10 cellular contexts compared by ENCODE assay signal in the genomic region with DNA sequence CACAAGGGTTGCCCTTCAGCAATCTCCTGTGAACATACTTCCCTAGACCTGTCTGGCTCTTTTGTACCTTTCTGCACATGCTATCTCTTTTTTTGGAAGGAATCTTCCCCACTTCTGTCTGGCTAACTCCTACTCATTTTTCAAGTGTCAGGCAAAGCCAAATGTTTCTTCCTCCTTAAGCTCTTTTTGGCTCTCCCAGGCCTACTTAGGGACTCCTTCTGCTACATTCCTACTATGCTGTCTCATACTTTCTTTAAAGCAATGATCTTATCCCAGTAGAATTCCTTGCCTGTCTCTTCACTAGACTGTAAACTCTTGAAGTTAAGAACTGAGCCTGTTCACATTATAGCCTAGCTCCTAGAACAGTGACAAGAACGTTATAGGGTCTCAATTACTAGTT.
DNase-seq lines count a peak whose midpoint lies in the region; ATAC-seq and TF ChIP-seq lines count a peak whose summit lies in the region.
"Had no signal": no experiment of that assay in that cellular context is flagged by ENCODE, and none has a peak within 500 bp of the region (broad histone marks: within the 10 kb centered on the region; RNA-seq: fewer than 3 reads in every experiment).

No MANE protein-coding gene starts in this region.

- H2BK12ac ChIP-seq in trophoblast cell (ENCODE audit: low read length) (peak overlapping the region; percentile 37), neuronal stem cell (ENCODE audit: low read length) (no peak overlapping the region)

- H4K12ac ChIP-seq in trophoblast cell (ENCODE audit: low read depth, low read length) = no peak overlapping the region

- H2BK5ac ChIP-seq in trophoblast cell (ENCODE audit: low read depth, low read length, poor library complexity) = peak overlapping the region; percentile 37
- H2BK5ac ChIP-seq in neuronal stem cell (ENCODE audit: low read length) = no peak overlapping the region

- H3K27me3 Mint-ChIP-seq in nephron progenitor cell (ENCODE audit: low read depth, poor library complexity) = peaks cover 6% of the 10 kb centered on the region

- peak; percentile 75 for ATAC-seq in left ventricle myocardium superior
- no peak for ATAC-seq in stimulated activated naive CD8-positive, alpha-beta T cell treated with anti-CD3 and anti-CD28 coated beads, Interleukin-15, Interleukin-2, amounts not matched to agents 100 U/mL and 50 U/mL, for 24 hours
- ATAC-seq: naive thymus-derived CD8-positive, alpha-beta T cell had no signal

- H3K9me3 ChIP-seq in ascending aorta (peaks cover under 1 to 3% of the 10 kb centered on the region in 2 donors), trophoblast cell (ENCODE audit: insufficient read depth, low read depth, low read length) (peaks cover 1% of the 10 kb centered on the region), neuronal stem cell (replicated peaks in 1 of 2; ENCODE audit: control insufficient read depth in 2 of 2, insufficient read depth in 1 of 2, low read depth in 1 of 2, low read length in 2 of 2) (no peaks in the 10 kb centered on the region)

- H3K9me3 Mint-ChIP-seq in nephron progenitor cell = peaks cover 14% of the 10 kb centered on the region
- H3K9me3 Mint-ChIP-seq: activated naive CD8-positive, alpha-beta T cell treated with anti-CD3 and anti-CD28 coated beads, Interleukin-2, amount 10 ng/mL, durations not matched to agents 7 days and 5 days had no signal

- H3K27ac ChIP-seq in ascending aorta (peak overlapping the region; percentile 17 to 36), trophoblast cell (ENCODE audit: low read depth, low read length) (peak overlapping the region; percentile 85), neuronal stem cell (replicated peaks; ENCODE audit: low read length) (no peak overlapping the region)

- no peak overlapping the region for H3K18ac ChIP-seq in trophoblast cell (ENCODE audit: low read length)
- H3K18ac ChIP-seq in neuronal stem cell (ENCODE audit: low read length) = no peak overlapping the region

- H3K4me1 ChIP-seq in ascending aorta (no peaks in the 10 kb centered on the region), trophoblast cell (ENCODE audit: control insufficient read depth in 1 of 2, insufficient read depth in 2 of 2, low read length in 2 of 2) (peaks cover 7 to 10% of the 10 kb centered on the region in 2 experiments), neuronal stem cell (ENCODE audit: control insufficient read depth in 2 of 2, insufficient read depth in 1 of 2, low read depth in 1 of 2, low read length in 2 of 2) (no peaks in the 10 kb centered on the region)

- no peak overlapping the region for H3K4me2 ChIP-seq in trophoblast cell (ENCODE audit: low read length)
- no peak overlapping the region for H3K4me2 ChIP-seq in neuronal stem cell (ENCODE audit: insufficient read depth, low read length, poor library complexity, severe bottlenecking)

- H3K23ac ChIP-seq in trophoblast cell (ENCODE audit: low read length) (no peak overlapping the region), neuronal stem cell (ENCODE audit: low read depth, low read length, poor library complexity) (no peak overlapping the region)

- H3K27me3 ChIP-seq in ascending aorta = no peaks in the 10 kb centered on the region
- H3K27me3 ChIP-seq in trophoblast cell (ENCODE audit: insufficient read depth, low read length) = no peaks in the 10 kb centered on the region
- H3K27me3 ChIP-seq in neuronal stem cell (ENCODE audit: control insufficient read depth in 3 of 3, insufficient read depth in 3 of 3, low read depth in 1 of 3, low read length in 3 of 3) = no peaks in the 10 kb centered on the region

- no peak overlapping the region for H2BK15ac ChIP-seq in neuronal stem cell (ENCODE audit: low read length)

- no peak overlapping the region for H3K4me3 Mint-ChIP-seq in nephron progenitor cell
- H3K4me3 Mint-ChIP-seq: activated naive CD8-positive, alpha-beta T cell treated with anti-CD3 and anti-CD28 coated beads, Interleukin-2, amount 10 ng/mL, durations not matched to agents 7 days and 5 days; naive thymus-derived CD8-positive, alpha-beta T cell had no signal

- H3K36me3 ChIP-seq in ascending aorta (no peaks in the 10 kb centered on the region), trophoblast cell (ENCODE audit: control insufficient read depth in 1 of 2, insufficient read depth in 2 of 2, low read length in 2 of 2) (no peaks in the 10 kb centered on the region), neuronal stem cell (replicated peaks in 1 of 2; ENCODE audit: control insufficient read depth in 2 of 2, insufficient read depth in 2 of 2, low read length in 2 of 2) (no peaks in the 10 kb centered on the region)

- no peak overlapping the region for H2AFZ ChIP-seq in trophoblast cell (ENCODE audit: insufficient read depth, low read length, poor library complexity)
- H2AFZ ChIP-seq in neuronal stem cell (ENCODE audit: low read length) = no peak overlapping the region

- H3K27ac Mint-ChIP-seq in nephron progenitor cell = no peak overlapping the region
- H3K27ac Mint-ChIP-seq: activated naive CD8-positive, alpha-beta T cell treated with anti-CD3 and anti-CD28 coated beads, Interleukin-2, amount 10 ng/mL, durations not matched to agents 7 days and 5 days; naive thymus-derived CD8-positive, alpha-beta T cell had no signal

- H3K4ac ChIP-seq in trophoblast cell (ENCODE audit: low read depth, low read length) (peak overlapping the region; percentile 10), neuronal stem cell (ENCODE audit: low read length) (no peak overlapping the region)

- DNase-seq in AG09309 (ENCODE audit: low read depth) (peak; percentile 24), ascending aorta (ENCODE audit: low spot score in 2 of 2) (no peak), left ventricle myocardium superior (no peak), trophoblast cell (peak; percentile 38 to 63), nephron progenitor cell (no peak), NCI-H510A treated with DMSO at 0.1 percent for 48 hours (lab: John Stamatoyannopoulos, UW) (no peak), neuronal stem cell (ENCODE audit: low spot score) (no peak)
- DNase-seq in stimulated activated naive CD8-positive, alpha-beta T cell treated with anti-CD3 and anti-CD28 coated beads, Interleukin-15, Interleukin-2, amounts not matched to agents 100 U/mL and 50 U/mL, for 24 hours = no peak
- DNase-seq: activated naive CD8-positive, alpha-beta T cell treated with anti-CD3 and anti-CD28 coated beads, Interleukin-2, amount 10 ng/mL, durations not matched to agents 7 days and 5 days; naive thymus-derived CD8-positive, alpha-beta T cell had no signal

- no peak overlapping the region for H2AK5ac ChIP-seq in trophoblast cell (ENCODE audit: low read length)
- H2AK5ac ChIP-seq in neuronal stem cell (ENCODE audit: low read depth, low read length) = no peak overlapping the region

- H3K36me3 Mint-ChIP-seq in nephron progenitor cell (ENCODE audit: low read depth) = no peaks in the 10 kb centered on the region
- H3K36me3 Mint-ChIP-seq: activated naive CD8-positive, alpha-beta T cell treated with anti-CD3 and anti-CD28 coated beads, Interleukin-2, amount 10 ng/mL, durations not matched to agents 7 days and 5 days had no signal

- intact Hi-C loops in ascending aorta (cut with DNase I) = loop anchor here (2.0 kb wide), 1 partner anchor 18 kb away; no protein-coding TSS in a partner anchor
- intact Hi-C loops in left ventricle myocardium superior (cut with micrococcal nuclease) = no loop called here

- H3K14ac ChIP-seq in trophoblast cell (ENCODE audit: low read length) (no peak overlapping the region), neuronal stem cell (ENCODE audit: low read length) (no peak overlapping the region)

- no CpG with 5 or more reads among the region's 1 CpG for WGBS in trophoblast cell (ENCODE audit: extremely low coverage, insufficient coverage, insufficient read length)
- WGBS in neuronal stem cell (ENCODE audit: extremely low coverage in 2 of 2, insufficient read length in 2 of 2, insufficient replicate concordance in 1 of 2), 2 donors = no CpG with 5 or more reads among the region's 1 CpG

- H4K91ac ChIP-seq in trophoblast cell (ENCODE audit: low read depth, low read length) = peak overlapping the region; percentile 60
- H4K91ac ChIP-seq in neuronal stem cell (ENCODE audit: low read depth, low read length, poor library complexity) = no peak overlapping the region

- TF ChIP-seq CTCF in AG09309 (IDR thresholded peaks at IDR 0.05; ENCODE audit: control insufficient read depth, insufficient read depth, low read depth, low read length, missing control alignments) = no peak
- TF ChIP-seq CTCF in ascending aorta (IDR thresholded peaks at IDR 0.05) = no peak
- TF ChIP-seq CTCF in nephron progenitor cell (IDR thresholded peaks at IDR 0.05) = no peak

- H2BK120ac ChIP-seq in trophoblast cell (ENCODE audit: insufficient read depth, low read length, poor library complexity) (no peak overlapping the region), neuronal stem cell (ENCODE audit: low read depth, low read length) (no peak overlapping the region)

- H3K4me3 ChIP-seq in AG09309 (ENCODE audit: control insufficient read depth, low read depth, low read length) = no peak overlapping the region
- H3K4me3 ChIP-seq in ascending aorta = no peak overlapping the region
- H3K4me3 ChIP-seq in trophoblast cell (ENCODE audit: low read depth, low read length) = no peak overlapping the region
- no peak overlapping the region for H3K4me3 ChIP-seq in neuronal stem cell (ENCODE audit: low read length in 2 of 2)

- H3K79me1 ChIP-seq in trophoblast cell (ENCODE audit: low read length) (peaks cover 10% of the 10 kb centered on the region), neuronal stem cell (ENCODE audit: low read depth, low read length) (no peaks in the 10 kb centered on the region)

- no peaks in the 10 kb centered on the region for H3K79me2 ChIP-seq in trophoblast cell (ENCODE audit: control insufficient read depth, insufficient read depth, low read length, poor library complexity)

- H3K9ac ChIP-seq in trophoblast cell (ENCODE audit: low read length) = no peak overlapping the region
- H3K9ac ChIP-seq in neuronal stem cell (ENCODE audit: low read depth, low read length, poor library complexity) = no peak overlapping the region

- H3K4me1 Mint-ChIP-seq in nephron progenitor cell = no peaks in the 10 kb centered on the region
- H3K4me1 Mint-ChIP-seq: activated naive CD8-positive, alpha-beta T cell treated with anti-CD3 and anti-CD28 coated beads, Interleukin-2, amount 10 ng/mL, durations not matched to agents 7 days and 5 days had no signal

- H4K8ac ChIP-seq in trophoblast cell (ENCODE audit: low read depth, low read length) = no peak overlapping the region
- no peak overlapping the region for H4K8ac ChIP-seq in neuronal stem cell (ENCODE audit: low read depth, low read length)

Comparison
In these comparisons a context has a peak if more than half of its experiments do, and no peak if none do; other contexts are left out.
1. DNase-seq: peak in AG09309 (single experiment) and trophoblast cell (2 of 2); none in ascending aorta (0 of 2), left ventricle myocardium superior (single experiment), nephron progenitor cell (single experiment), NCI-H510A treated with DMSO at 0.1 percent for 48 hours (single experiment), neuronal stem cell (single experiment) and stimulated activated naive CD8-positive, alpha-beta T cell treated with anti-CD3 and anti-CD28 coated beads, Interleukin-15, Interleukin-2, amounts not matched to agents 100 U/mL and 50 U/mL, for 24 hours (single experiment).